ENCODE assay signal across 16 cellular contexts in genomic region chr18:58388736-58389135, GRCh38.
A peak's percentile ranks its signal among the peaks of the same experiment; 100 is the strongest.
DNase-seq lines count a peak whose midpoint lies in the region; ATAC-seq and TF ChIP-seq lines count a peak whose summit lies in the region.
"Had no signal": no experiment of that assay in that cellular context is flagged by ENCODE, and none has a peak within 500 bp of the region (broad histone marks: within the 10 kb centered on the region; RNA-seq: fewer than 3 reads in every experiment).

No MANE protein-coding gene starts in this region.

- CTCF ChIA-PET in activated CD8-positive, alpha-beta T cell treated with anti-CD3 and anti-CD28 coated beads for 36 hours (lab: Charles Lee), result no interaction called here

- H3K4me3 ChIP-seq in right atrium auricular region, result no peak overlapping the region
- H3K4me3 ChIP-seq: GM23248 had no signal

- intact Hi-C loops in left ventricle myocardium superior (cut with micrococcal nuclease), result no loop called here
- intact Hi-C loops in activated CD8-positive, alpha-beta T cell treated with anti-CD3 and anti-CD28 coated beads for 36 hours (cut with micrococcal nuclease), result no loop called here

- ATAC-seq in left ventricle myocardium superior (no peak), GM21381 (IDR thresholded peaks at IDR 0.05; ENCODE audit: unreplicated experiment) (no peak)
- ATAC-seq in activated CD8-positive, alpha-beta T cell treated with anti-CD3 and anti-CD28 coated beads for 36 hours, result no peak

- POLR2A ChIA-PET in activated CD8-positive, alpha-beta T cell treated with anti-CD3 and anti-CD28 coated beads for 36 hours (lab: Charles Lee), result interaction anchor here (0.8 kb wide), 1 partner anchor 25 kb away, joined by 3 read pairs; no protein-coding TSS in a partner anchor

- H3K9me3 Mint-ChIP-seq in progenitor cell of endocrine pancreas (ENCODE audit: low read depth), result no peaks in the 10 kb centered on the region
- no peaks in the 10 kb centered on the region for H3K9me3 Mint-ChIP-seq in activated CD8-positive, alpha-beta T cell treated with anti-CD3 and anti-CD28 coated beads for 36 hours
- H3K9me3 Mint-ChIP-seq: IgD-negative memory B cell had no signal

- peaks cover 34% of the 10 kb centered on the region for H3K36me3 ChIP-seq in right atrium auricular region

- H3K4me1 Mint-ChIP-seq in progenitor cell of endocrine pancreas (ENCODE audit: low read depth), result no peaks in the 10 kb centered on the region
- no peaks in the 10 kb centered on the region for H3K4me1 Mint-ChIP-seq in activated CD8-positive, alpha-beta T cell treated with anti-CD3 and anti-CD28 coated beads for 36 hours (ENCODE audit: low read depth)
- H3K4me1 Mint-ChIP-seq: IgD-negative memory B cell had no signal

- H3K27ac ChIP-seq in right atrium auricular region, result no peak overlapping the region
- H3K27ac ChIP-seq: GM23248, KMS-11 had no signal

- DNase-seq in right atrium auricular region (ENCODE audit: low spot score) (peak; percentile 50), left ventricle myocardium superior (no peak), ecto neural progenitor cell (ENCODE audit: low spot score) (peak; percentile 36), progenitor cell of endocrine pancreas (ENCODE audit: low spot score, unreplicated experiment) (no peak)
- DNase-seq in activated CD8-positive, alpha-beta T cell treated with anti-CD3 and anti-CD28 coated beads for 36 hours, result no peak
- DNase-seq in activated CD4-positive, CD25-positive, alpha-beta regulatory T cell treated with anti-CD3 and anti-CD28 coated beads, Interleukin-2, amount 50 U/mL, for 72 hours, result no peak
- DNase-seq: GM23248, H7, MM.1S, NCI-H2029, NCI-H446, NCI-H524 treated with DMSO at 0.1 percent for 48 hours, NCI-H774 had no signal

- peak overlapping the region; percentile 35 for H3K27ac Mint-ChIP-seq in progenitor cell of endocrine pancreas
- no peak overlapping the region for H3K27ac Mint-ChIP-seq in activated CD8-positive, alpha-beta T cell treated with anti-CD3 and anti-CD28 coated beads for 36 hours
- H3K27ac Mint-ChIP-seq: IgD-negative memory B cell had no signal

- no peaks in the 10 kb centered on the region for H3K4me1 ChIP-seq in right atrium auricular region

- no peaks in the 10 kb centered on the region for H3K27me3 ChIP-seq in right atrium auricular region

- no peaks in the 10 kb centered on the region for H3K9me3 ChIP-seq in right atrium auricular region

- peaks cover 55% of the 10 kb centered on the region for H3K36me3 Mint-ChIP-seq in progenitor cell of endocrine pancreas (ENCODE audit: insufficient read depth)
- no peaks in the 10 kb centered on the region for H3K36me3 Mint-ChIP-seq in activated CD8-positive, alpha-beta T cell treated with anti-CD3 and anti-CD28 coated beads for 36 hours (ENCODE audit: low read depth)

- TF ChIP-seq CTCF in right atrium auricular region (IDR thresholded peaks at IDR 0.05), result no peak
- no peak for TF ChIP-seq CTCF in progenitor cell of endocrine pancreas (IDR thresholded peaks at IDR 0.05; ENCODE audit: unreplicated experiment)
- no peak for TF ChIP-seq CTCF in activated CD8-positive, alpha-beta T cell treated with anti-CD3 and anti-CD28 coated beads for 36 hours (IDR thresholded peaks at IDR 0.05)

- H3K4me3 Mint-ChIP-seq in progenitor cell of endocrine pancreas (ENCODE audit: low read depth), result no peak overlapping the region
- no peak overlapping the region for H3K4me3 Mint-ChIP-seq in activated CD8-positive, alpha-beta T cell treated with anti-CD3 and anti-CD28 coated beads for 36 hours
- H3K4me3 Mint-ChIP-seq: IgD-negative memory B cell had no signal

- no peaks in the 10 kb centered on the region for H3K27me3 Mint-ChIP-seq in progenitor cell of endocrine pancreas
- H3K27me3 Mint-ChIP-seq in activated CD8-positive, alpha-beta T cell treated with anti-CD3 and anti-CD28 coated beads for 36 hours, result no peaks in the 10 kb centered on the region
- H3K27me3 Mint-ChIP-seq: IgD-negative memory B cell had no signal

Comparison
In these comparisons a context has a peak if more than half of its experiments do, and no peak if none do; other contexts are left out.
1. DNase-seq: peak in right atrium auricular region (single experiment) and ecto neural progenitor cell (single experiment); none in left ventricle myocardium superior (single experiment), progenitor cell of endocrine pancreas (single experiment), activated CD8-positive, alpha-beta T cell treated with anti-CD3 and anti-CD28 coated beads for 36 hours (single experiment) and activated CD4-positive, CD25-positive, alpha-beta regulatory T cell treated with anti-CD3 and anti-CD28 coated beads, Interleukin-2, amount 50 U/mL, for 72 hours (single experiment).